In genomic region chr4:48275247-48275646, GRCh38 we compare ENCODE assay signal across 8 cellular contexts. TPM values are rescaled to one million over a fixed set of nuclear protein-coding genes. Genes with fewer than 3 reads are reported as not detected.
DNase-seq lines count a peak whose midpoint lies in the region; ATAC-seq and TF ChIP-seq lines count a peak whose summit lies in the region.

No MANE protein-coding gene starts in this region.

- no peaks in the 10 kb centered on the region; the same call in 1 of the 2 replicates for H3K79me2 ChIP-seq in DOHH2 (ENCODE audit: control insufficient read depth, low read length)

- H3K36me3 ChIP-seq in DOHH2 (ENCODE audit: control insufficient read depth, low read length) (no peaks in the 10 kb centered on the region), stomach (no peaks in the 10 kb centered on the region)

- H3K27me3 ChIP-seq in DOHH2 (ENCODE audit: control insufficient read depth, low read length) (no peaks in the 10 kb centered on the region), stomach (no peaks in the 10 kb centered on the region)

- ATAC-seq in GM21576 (IDR thresholded peaks at IDR 0.05; ENCODE audit: unreplicated experiment) (peak; percentile 41), GM19035 (IDR thresholded peaks at IDR 0.05; ENCODE audit: unreplicated experiment) (no peak)

- TF ChIP-seq EP300 in stomach (IDR thresholded peaks at IDR 0.05): no peak

- no peak for TF ChIP-seq POLR2A in erythroblast (IDR thresholded peaks at IDR 0.05; ENCODE audit: low read length)
- TF ChIP-seq POLR2A in stomach (IDR thresholded peaks at IDR 0.05): no peak

- no peaks in the 10 kb centered on the region for H3K9me3 ChIP-seq in DOHH2 (ENCODE audit: control insufficient read depth, insufficient read depth, low read length)
- peaks cover 0 to 16% (median 4%) of the 10 kb centered on the region in 4 donors for H3K9me3 ChIP-seq in stomach

- H3K4me1 ChIP-seq in DOHH2 (ENCODE audit: control insufficient read depth, low read length): peaks cover 50% of the 10 kb centered on the region
- H3K4me1 ChIP-seq in stomach: peaks cover 0 to 9% (median 3%) of the 10 kb centered on the region in 4 donors

- WGBS in stomach, 5 donors: 48 to 54% (median 52%) methylated on average over 3 of the region's 3 CpGs

- TF ChIP-seq CTCF in DOHH2 (IDR thresholded peaks at IDR 0.05; ENCODE audit: low read depth, low read length, poor library complexity, severe bottlenecking) (peak; percentile 89), stomach (IDR thresholded peaks at IDR 0.05) (peak in 4 of 7 experiments; percentile 10 to 29 (median 21))

- intact Hi-C loops in stomach (cut with DNase I; ENCODE audit: low total_unique reads): no loop called here

- H3K4me2 ChIP-seq in DOHH2 (ENCODE audit: low read length): peak overlapping the region; percentile 41

- H3K4me3 ChIP-seq in DOHH2 (ENCODE audit: low read length): no peak overlapping the region
- H3K4me3 ChIP-seq in stomach: no peak overlapping the region

- peak; percentile 66 for DNase-seq in NCI-H748 (lab: John Stamatoyannopoulos, UW; ENCODE audit: unreplicated experiment)
- DNase-seq in erythroblast (lab: John Stamatoyannopoulos, UW): peak; percentile 79 to 80
- no peak for DNase-seq in stomach
- DNase-seq in activated CD4-positive, alpha-beta T cell treated with anti-CD3 and anti-CD28 coated beads, Interleukin-2, amount 50 U/mL, for 48 hours: no peak
- DNase-seq in stimulated activated naive CD4-positive, alpha-beta T cell treated with Interleukin-2 at 50 U/mL for 16 hours (lab: John Stamatoyannopoulos, UW): no peak

- 0 out of 2 replicates have a peak, but pooled peaks cover 3% of the 10 kb centered on the region for H3F3A ChIP-seq in DOHH2 (ENCODE audit: control insufficient read depth, insufficient read depth)

- no peaks in the 10 kb centered on the region for H4K20me1 ChIP-seq in DOHH2 (ENCODE audit: control insufficient read depth, insufficient read depth, low read depth, low read length)

- H3K27ac ChIP-seq in DOHH2 (ENCODE audit: low read depth, low read length): no peak overlapping the region
- no peak overlapping the region for H3K27ac ChIP-seq in stomach

- no peaks in the 10 kb centered on the region for H3K9me2 ChIP-seq in DOHH2 (replicated peaks; ENCODE audit: control insufficient read depth, low read length)

RNA-seq across cellular contexts. Expression of gene TEC, which starts 5.6 kb away (rescaled TPM):
- 1 to 10 TPM in 4 of 5 donors, under 1 TPM in 1; 0.89 to 7.0 (median 2.6) TPM for total RNA-seq in stomach
- 1 to 10 TPM in 2 of 3 donors, under 1 TPM in 1; 0.81 to 2.0 (median 1.6) TPM for polyA plus RNA-seq in stomach

Comparison
In these comparisons a context has a peak if more than half of its experiments do, and no peak if none do; other contexts are left out.
1. DNase-seq: peak in NCI-H748 (single experiment) and erythroblast (2 of 2); none in stomach (single experiment), activated CD4-positive, alpha-beta T cell treated with anti-CD3 and anti-CD28 coated beads, Interleukin-2, amount 50 U/mL, for 48 hours (0 of 2) and stimulated activated naive CD4-positive, alpha-beta T cell treated with Interleukin-2 at 50 U/mL for 16 hours (single experiment).